Comparison of ENCODE assay signal across 8 cellular contexts in genomic region chr2:128090575-128090908, GRCh38. TPM values are rescaled to one million over a fixed set of nuclear protein-coding genes. Genes with fewer than 3 reads are reported as not detected.
DNase-seq lines count a peak whose midpoint lies in the region; ATAC-seq and TF ChIP-seq lines count a peak whose summit lies in the region.

No MANE protein-coding gene starts in this region.

- H3K27ac Mint-ChIP-seq in brain = peak overlapping the region; percentile 95 to 99 (median 97)

- no peak for DNase-seq in LoVo (ENCODE audit: low spot score)
- no peak for DNase-seq in NCI-H1092 (lab: John Stamatoyannopoulos, UW)
- no peak for DNase-seq in activated CD4-positive, alpha-beta T cell treated with anti-CD3 and anti-CD28 coated beads for 4 hours

- peaks cover 8% of the 10 kb centered on the region for H3K27me3 Mint-ChIP-seq in brain

- H3K27me3 ChIP-seq in ACC112 (ENCODE audit: insufficient read depth, low read length) = no peaks in the 10 kb centered on the region
- no peaks in the 10 kb centered on the region for H3K27me3 ChIP-seq in mononuclear cell (ENCODE audit: insufficient read depth, low read length)

- H3K9me3 Mint-ChIP-seq in brain = peaks cover 0 to 2% (median 0%) of the 10 kb centered on the region in 5 experiments

- no peak for TF ChIP-seq CTCF in brain (conservative IDR thresholded peaks at IDR 0.05)

- peak overlapping the region; percentile 95 for H2AFZ ChIP-seq in ACC112 (ENCODE audit: low read length, unreplicated experiment)

- no peaks in the 10 kb centered on the region for H3K9me3 ChIP-seq in mononuclear cell (ENCODE audit: low read depth, low read length)

- H3K4me1 Mint-ChIP-seq in brain = peaks cover 50% of the 10 kb centered on the region

- peaks cover 4% of the 10 kb centered on the region; the same call in 1 of the 2 replicates for H3K36me3 ChIP-seq in ACC112 (ENCODE audit: insufficient read depth, low read length)

- peaks cover 41% of the 10 kb centered on the region for H3K79me2 ChIP-seq in ACC112 (ENCODE audit: control insufficient read depth, insufficient read depth, low read length, unreplicated experiment)

- H3K4me3 ChIP-seq in ACC112 (ENCODE audit: low read depth, low read length) = peak overlapping the region; percentile 93
- peak overlapping the region; percentile 91 for H3K4me3 ChIP-seq in mononuclear cell (ENCODE audit: low read length)

- ATAC-seq in HG02623 (IDR thresholded peaks at IDR 0.05; ENCODE audit: unreplicated experiment) (peak; percentile 4), HG03469 (IDR thresholded peaks at IDR 0.05; ENCODE audit: unreplicated experiment) (no peak)

- H3K4me1 ChIP-seq in ACC112 (ENCODE audit: control insufficient read depth, insufficient read depth, low read length, unreplicated experiment) = peaks cover 4% of the 10 kb centered on the region
- H3K4me1 ChIP-seq in mononuclear cell (ENCODE audit: insufficient read depth, low read length) = peaks cover 34% of the 10 kb centered on the region

- peak overlapping the region; percentile 71 for H3K27ac ChIP-seq in ACC112 (ENCODE audit: low read depth, low read length)

- H3K36me3 Mint-ChIP-seq in brain = no peaks in the 10 kb centered on the region

- H3K4me3 Mint-ChIP-seq in brain = peak overlapping the region; percentile 92 to 100 (median 97)

RNA-seq across cellular contexts. Expression of gene UGGT1, which starts 0.5 kb away (rescaled TPM):
- 15.5 TPM for polyA plus RNA-seq in brain (ENCODE audit: insufficient read depth, low read depth, low replicate concordance)
- 44.4 TPM for total RNA-seq in mononuclear cell
